8 cellular contexts compared by ENCODE assay signal in the genomic region with DNA sequence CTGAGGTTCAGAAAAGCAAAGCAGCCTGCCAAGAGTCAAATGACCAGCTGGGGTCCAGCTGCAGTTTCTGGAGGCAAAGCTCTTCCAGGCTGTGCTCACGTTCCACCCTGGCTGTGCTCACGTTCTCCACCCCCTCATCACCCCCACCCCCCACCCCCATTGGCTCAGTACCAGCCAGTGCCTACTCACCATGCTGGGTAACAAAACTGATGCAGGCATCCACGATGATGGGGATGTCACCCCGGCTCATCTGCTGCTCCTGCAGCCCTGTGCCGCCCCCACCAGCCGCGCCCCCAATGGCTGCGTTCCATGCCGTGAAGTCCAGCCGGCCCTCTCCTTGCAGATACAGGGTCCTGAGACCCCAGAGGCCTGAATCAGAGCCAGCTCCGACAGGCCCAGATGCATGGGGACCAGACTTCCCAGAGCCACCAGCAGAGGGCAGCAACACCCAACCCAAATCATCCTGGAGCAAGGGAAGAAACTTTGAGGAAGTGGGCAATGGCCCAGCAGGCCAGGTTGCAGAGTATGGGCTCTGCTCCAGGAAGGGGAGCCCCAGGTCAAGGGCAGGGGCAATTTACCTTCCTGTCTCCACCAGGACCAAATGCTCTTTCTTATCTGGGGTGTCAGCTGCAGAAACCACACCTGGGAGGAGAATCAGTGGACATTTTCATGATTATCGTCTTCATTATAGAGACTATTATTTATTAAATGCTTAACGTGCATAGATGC.
DNase-seq lines count a peak whose midpoint lies in the region; ATAC-seq and TF ChIP-seq lines count a peak whose summit lies in the region.

No MANE protein-coding gene starts in this region.

- H3K4me1 Mint-ChIP-seq in nephron = no peaks in the 10 kb centered on the region

- ATAC-seq in GM19328 (IDR thresholded peaks at IDR 0.05; ENCODE audit: unreplicated experiment) (peak; percentile 73), HG03378 (IDR thresholded peaks at IDR 0.05; ENCODE audit: unreplicated experiment) (peak; percentile 96)
- ATAC-seq in stimulated activated naive CD8-positive, alpha-beta T cell treated with anti-CD3 and anti-CD28 coated beads, Interleukin-15, Interleukin-2, amounts not matched to agents 100 U/mL and 50 U/mL, for 24 hours = peak; percentile 84

- no peak overlapping the region for H3K27ac Mint-ChIP-seq in nephron

- no peaks in the 10 kb centered on the region for H3K9me3 Mint-ChIP-seq in nephron

- H3K27me3 Mint-ChIP-seq in nephron (ENCODE audit: low read depth) = peaks cover 7% of the 10 kb centered on the region

- H3K36me3 Mint-ChIP-seq in nephron (ENCODE audit: low read depth) = peaks cover 10% of the 10 kb centered on the region

- no peak overlapping the region for H3K4me3 Mint-ChIP-seq in nephron

- no peak for TF ChIP-seq POLR2A in erythroblast (IDR thresholded peaks at IDR 0.05; ENCODE audit: low read length)

- peak; percentile 83 to 91 (median 90) for TF ChIP-seq CTCF in nephron (IDR thresholded peaks at IDR 0.05; ENCODE audit: unreplicated experiment in 3 of 3)

- DNase-seq in COLO829 (ENCODE audit: low spot score) = peak; percentile 45
- peak; percentile 71 for DNase-seq in NOMO-1 treated with DMSO at 0.1 percent for 48 hours (lab: John Stamatoyannopoulos, UW; ENCODE audit: unreplicated experiment)
- DNase-seq in activated CD8-positive, alpha-beta memory T cell treated with anti-CD3 and anti-CD28 coated beads, Interleukin-2, amount 50 U/mL, for 24 hours (ENCODE audit: extremely low read depth) = peak; percentile 43
- peak; percentile 65 to 85 for DNase-seq in erythroblast (lab: John Stamatoyannopoulos, UW)
- peak; percentile 79 for DNase-seq in stimulated activated naive CD8-positive, alpha-beta T cell treated with anti-CD3 and anti-CD28 coated beads, Interleukin-15, Interleukin-2, amounts not matched to agents 100 U/mL and 50 U/mL, for 24 hours

Comparison
In these comparisons a context has a peak if more than half of its experiments do, and no peak if none do; other contexts are left out.
1. Peak in every context shown above with its lines: DNase-seq and ATAC-seq.